ENCODE assay signal across 23 cellular contexts in genomic region chr9:136378171-136379002, GRCh38. TPM values are rescaled to one million over a fixed set of nuclear protein-coding genes. Genes with fewer than 3 reads are reported as not detected.
DNase-seq lines count a peak whose midpoint lies in the region; ATAC-seq, FAIRE-seq and TF ChIP-seq lines count a peak whose summit lies in the region.
"Had no signal": no experiment of that assay in that cellular context is flagged by ENCODE, and none has a peak within 500 bp of the region (broad histone marks: within the 10 kb centered on the region; RNA-seq: fewer than 3 reads in every experiment).

No MANE protein-coding gene starts in this region.

- peaks cover 18 to 44% of the 10 kb centered on the region in 2 donors for H3K36me3 Mint-ChIP-seq in CD14-positive monocyte

- H3K27ac Mint-ChIP-seq in CD14-positive monocyte = no peak overlapping the region
- H3K27ac Mint-ChIP-seq: CD4-positive, alpha-beta memory T cell; T-helper 1 cell treated with Interleukin-12 subunit alpha and Interleukin-12 subunit beta and Interleukin-4 antibody, amounts not matched to agents 30 μg/mL and 1 μg/mL, for 36 hours had no signal

- peaks cover 40% of the 10 kb centered on the region for H3K4me1 ChIP-seq in BLaER1
- no peaks in the 10 kb centered on the region for H3K4me1 ChIP-seq in H1 (replicated peaks in 1 of 4; ENCODE audit: control insufficient read depth in 3 of 4, insufficient read depth in 4 of 4, low read length in 3 of 4)
- peaks cover 0 to 15% (median 0%) of the 10 kb centered on the region in 4 donors for H3K4me1 ChIP-seq in right lobe of liver

- no peak overlapping the region for H3K4me3 ChIP-seq in BLaER1
- no peak overlapping the region for H3K4me3 ChIP-seq in H1 (ENCODE audit: extremely low read depth in 1 of 4, insufficient read depth in 2 of 4, low read depth in 3 of 4, low read length in 4 of 4)
- H3K4me3 ChIP-seq in right lobe of liver = no peak overlapping the region

- H3K9ac ChIP-seq in BLaER1 = no peak overlapping the region
- H3K9ac ChIP-seq in H1 (replicated peaks in 1 of 4; ENCODE audit: extremely low read depth in 1 of 4, low read depth in 3 of 4, low read length in 3 of 4) = no peak overlapping the region
- H3K9ac ChIP-seq: KMS-11 had no signal

- H2BK20ac ChIP-seq in H1 (ENCODE audit: low read length) = no peak overlapping the region

- no peak overlapping the region for H2BK15ac ChIP-seq in H1 (ENCODE audit: low read length)

- no peak for TF ChIP-seq RAD21 in H1 (IDR thresholded peaks at IDR 0.05 in 1 of 2, conservative IDR thresholded peaks at IDR 0.05 in 1 of 2; ENCODE audit: low read depth in 2 of 2, low read length in 2 of 2)

- intact Hi-C loops in right lobe of liver (cut with DNase I) = no loop called here
- intact Hi-C loops in CD14-positive monocyte (cut with micrococcal nuclease) = no loop called here

- H3K4me3 Mint-ChIP-seq in CD14-positive monocyte = no peak overlapping the region
- H3K4me3 Mint-ChIP-seq: CD4-positive, alpha-beta memory T cell; T-helper 1 cell treated with Interleukin-12 subunit alpha and Interleukin-12 subunit beta and Interleukin-4 antibody, amounts not matched to agents 30 μg/mL and 1 μg/mL, for 36 hours had no signal

- H3K27me3 ChIP-seq in BLaER1 = no peaks in the 10 kb centered on the region
- no peaks in the 10 kb centered on the region for H3K27me3 ChIP-seq in H1 (replicated peaks in 1 of 4; ENCODE audit: control insufficient read depth in 3 of 4, extremely low read depth in 1 of 4, insufficient read depth in 3 of 4, low read length in 3 of 4)
- no peaks in the 10 kb centered on the region for H3K27me3 ChIP-seq in right lobe of liver
- H3K27me3 ChIP-seq: BE2C had no signal

- H3K4ac ChIP-seq in H1 (replicated peaks; ENCODE audit: insufficient read length, low read depth, low read length) = no peak overlapping the region

- H3K18ac ChIP-seq in H1 (ENCODE audit: extremely low read depth, low read length) = no peak overlapping the region

- H3K36me3 ChIP-seq in BLaER1 (peaks cover 74% of the 10 kb centered on the region), H1 (ENCODE audit: control insufficient read depth in 2 of 4, insufficient read depth in 4 of 4, low read length in 3 of 4) (peaks cover 6 to 48% (median 22%) of the 10 kb centered on the region in 4 experiments; a peak in 7 of 8 replicates), right lobe of liver (peaks cover 0 to 28% (median 8%) of the 10 kb centered on the region in 4 donors)

- H2BK120ac ChIP-seq in H1 (replicated peaks; ENCODE audit: low read depth, low read length) = no peak overlapping the region

- in situ Hi-C loops in G401 (cut with HindIII; ENCODE audit: low sequenced_read_pairs) = no loop called here

- H2BK12ac ChIP-seq in H1 (ENCODE audit: low read depth, low read length) = no peak overlapping the region

- 88% methylated on average over 20 of the region's 28 CpGs; no CpG with 5 or more reads in 1 of the 2 experiments for WGBS in H1 (ENCODE audit: extremely low coverage in 1 of 2, insufficient coverage in 1 of 2, insufficient read length in 1 of 2, insufficient replicate concordance in 2 of 2, low coverage in 1 of 2, low lambda C conversion rate in 2 of 2, missing lambda C conversion rate in 1 of 2), 2 experiments
- 38% methylated on average over 8 of the region's 28 CpGs for WGBS in right lobe of liver (ENCODE audit: insufficient coverage, low coverage, low lambda C conversion rate, missing lambda C conversion rate)

- no peak overlapping the region for H3K56ac ChIP-seq in H1 (replicated peaks; ENCODE audit: insufficient read length, low read depth, low read length)

- no peak overlapping the region for H3K23ac ChIP-seq in H1 (ENCODE audit: insufficient read length)

- H3K79me1 ChIP-seq in H1 (ENCODE audit: low read depth, low read length) = no peaks in the 10 kb centered on the region; the same call in 1 of the 2 replicates

- H3K9me3 Mint-ChIP-seq in CD14-positive monocyte = no peaks in the 10 kb centered on the region
- H3K9me3 Mint-ChIP-seq: CD4-positive, alpha-beta memory T cell; T-helper 1 cell treated with Interleukin-12 subunit alpha and Interleukin-12 subunit beta and Interleukin-4 antibody, amounts not matched to agents 30 μg/mL and 1 μg/mL, for 36 hours had no signal

- no peak overlapping the region for H4K5ac ChIP-seq in H1 (ENCODE audit: insufficient read length, low read depth, low read length)

- peaks cover 33% of the 10 kb centered on the region for H4K20me1 ChIP-seq in BLaER1
- peaks cover 5 to 15% of the 10 kb centered on the region in 2 experiments for H4K20me1 ChIP-seq in H1 (replicated peaks in 1 of 2; ENCODE audit: control insufficient read depth in 1 of 2, insufficient read depth in 2 of 2, low read length in 2 of 2)

- peak in 3 of 4 donors; percentile 8 to 67 (median 50) for ATAC-seq in right lobe of liver

- POLR2A ChIA-PET in H1 (lab: Charles Lee; ENCODE audit: partially characterized antibody) = interaction anchor here (1.1 to 6.1 kb wide), 9 partner anchors 8 to 80 kb away, joined by 3 to 38 read pairs (median 6); partner anchors contain the start of genes DNLZ and SNAPC4

- no peak overlapping the region for H4K91ac ChIP-seq in H1 (replicated peaks; ENCODE audit: insufficient read length, low read length)

- H3K14ac ChIP-seq in H1 (ENCODE audit: insufficient read length) = no peak overlapping the region

- H3K23me2 ChIP-seq in H1 (ENCODE audit: low read depth, low read length) = no peaks in the 10 kb centered on the region

- DNase-seq in G401 (ENCODE audit: low spot score) (peak; percentile 58), H1 (ENCODE audit: low read depth in 1 of 2, low spot score in 2 of 2) (no peak), right lobe of liver (peak in 1 of 3 donors; percentile 68), NCI-H2196 treated with DMSO at 0.1 percent for 48 hours (lab: John Stamatoyannopoulos, UW; ENCODE audit: unreplicated experiment) (no peak), dedifferentiated amniotic fluid mesenchymal stem cell (ENCODE audit: extremely low spot score) (no peak), CD14-positive monocyte (ENCODE audit: low spot score) (no peak)
- DNase-seq: BE2C; Caco-2; CD4-positive, alpha-beta memory T cell; DMS 273 treated with DMSO at 0.1 percent for 48 hours; GOT3; NCI-H1105; NCI-H146; NCI-H2081; NCI-H2171; NCI-H524 treated with DMSO at 0.1 percent for 48 hours; OCI-M1; SHP77 had no signal

- FAIRE-seq in H1 (lab: Jason Lieb, UNC) = no peak
- FAIRE-seq: G401.6, GM12892 had no signal

- H3K79me2 ChIP-seq in H1 (ENCODE audit: control insufficient read depth in 1 of 2, insufficient read depth in 2 of 2, low read length in 2 of 2) = no peaks in the 10 kb centered on the region

- H3K9me3 ChIP-seq in BLaER1 = no peaks in the 10 kb centered on the region
- H3K9me3 ChIP-seq in H1 (ENCODE audit: insufficient read depth in 2 of 2, low read depth in 1 of 2, low read length in 1 of 2) = no peaks in the 10 kb centered on the region
- no peaks in the 10 kb centered on the region for H3K9me3 ChIP-seq in right lobe of liver
- H3K9me3 ChIP-seq: BE2C, Caco-2 had no signal

- CTCF ChIA-PET in H1 (lab: Charles Lee; ENCODE audit: partially characterized antibody) = interaction anchor here (0.5 to 1.7 kb wide), 8 partner anchors 12 to 110 kb away, joined by 3 to 6 read pairs (median 4); partner anchors contain the start of gene DNLZ

- peaks cover 16% of the 10 kb centered on the region for H3K4me1 Mint-ChIP-seq in CD14-positive monocyte
- H3K4me1 Mint-ChIP-seq: CD4-positive, alpha-beta memory T cell had no signal

- no peaks in the 10 kb centered on the region for H3K27me3 Mint-ChIP-seq in CD14-positive monocyte (ENCODE audit: low read depth in 3 of 3)
- H3K27me3 Mint-ChIP-seq: CD4-positive, alpha-beta memory T cell had no signal

- no peak for TF ChIP-seq EP300 in H1 (IDR thresholded peaks at IDR 0.05; ENCODE audit: borderline replicate concordance in 1 of 2, low read depth in 2 of 2, low read length in 2 of 2)

- no peak for TF ChIP-seq POLR2A in H1 (IDR thresholded peaks at IDR 0.05; ENCODE audit: control extremely low read depth in 1 of 2, low read depth in 2 of 2, low read length in 2 of 2)
- no peak for TF ChIP-seq POLR2A in right lobe of liver (IDR thresholded peaks at IDR 0.05)

- H3K4me2 ChIP-seq in BLaER1 (no peak overlapping the region), H1 (ENCODE audit: insufficient read depth in 1 of 2, low read depth in 2 of 2, low read length in 2 of 2) (no peak overlapping the region)
- H3K4me2 ChIP-seq: KMS-11 had no signal

- peak overlapping the region; percentile 79; the same call in 1 of the 2 replicates for H4K8ac ChIP-seq in H1 (ENCODE audit: extremely low read depth, insufficient read depth, low read length)

- no peak overlapping the region for H2AK5ac ChIP-seq in H1 (ENCODE audit: low read depth, low read length)

- H3K27ac ChIP-seq in BLaER1 (peak overlapping the region; percentile 70; the same call in 1 of the 2 replicates), H1 (ENCODE audit: low read depth, low read length) (no peak overlapping the region), right lobe of liver (no peak overlapping the region)
- H3K27ac ChIP-seq: KMS-11 had no signal

- no peak overlapping the region for H2AFZ ChIP-seq in H1 (ENCODE audit: low read length)

- no peak overlapping the region for H2BK5ac ChIP-seq in H1 (ENCODE audit: low read depth, low read length)

- TF ChIP-seq CTCF in H1 (IDR thresholded peaks at IDR 0.05; ENCODE audit: control extremely low read depth in 1 of 3, insufficient read depth in 1 of 3, low read depth in 1 of 3, low read length in 3 of 3) (no peak), right lobe of liver (IDR thresholded peaks at IDR 0.05) (no peak), CD14-positive monocyte (IDR thresholded peaks at IDR 0.05) (no peak)

RNA-seq across cellular contexts. Expression of gene CARD9, which starts 4.9 kb away (rescaled TPM):
- total RNA-seq in G401 (2014; rRNA removed; shearing (Covaris generic)) = 0.25 and 0.98 TPM in 2 replicates
- 0.88 and 1.1 TPM in 2 replicates for total RNA-seq in H1 (2021; fragmentation: NEBNext Ultra II Directional; extraction: Animal tissue kit (Norgen Biotek cat#: 25700))
- 0.13 and 0.15 TPM in 2 replicates for polyA plus RNA-seq in H1 (2011; rRNA removed)
- polyA plus RNA-seq in H1 (2011; cell fraction: cytosol; rRNA removed) = 0.26 TPM
- 1.7 TPM for polyA plus RNA-seq in H1 (2011; cell fraction: nucleus; rRNA removed)
- polyA plus RNA-seq in H1 (2012, experiment 1 of 2) = 0.57 to 0.92 TPM (median 0.67 TPM) in 4 replicates
- polyA plus RNA-seq in H1 (2012, experiment 2 of 2) = 0.22 TPM
- polyA plus RNA-seq in H1 (2013, experiment 1 of 2) = 0.10 TPM
- polyA plus RNA-seq in H1 (2013, experiment 2 of 2) = 0.17 TPM
- polyA minus RNA-seq in H1 (2011; rRNA and poly(A)+ RNA removed) = 0.07 TPM in 1 of 2 replicates, not detected in the other
- not detected for polyA minus RNA-seq in H1 (2011; cell fraction: cytosol; rRNA and poly(A)+ RNA removed)
- 0.90 TPM for polyA minus RNA-seq in H1 (2011; cell fraction: nucleus; rRNA and poly(A)+ RNA removed)
- 1 to 10 TPM in 3 of 6 experiments, under 1 TPM in 3; 0.48 to 1.6 (median 1.1) TPM for total RNA-seq in right lobe of liver
- polyA plus RNA-seq in CD14-positive monocyte = 10 to 100 TPM; 34.3 to 41.4 TPM

RNA-seq across cellular contexts. Expression of gene DNLZ, which starts 14.8 kb away (rescaled TPM):
- 34.2 and 70.6 TPM in 2 replicates for total RNA-seq in G401 (2014; rRNA removed; shearing (Covaris generic))
- total RNA-seq in H1 (2021; fragmentation: NEBNext Ultra II Directional; extraction: Animal tissue kit (Norgen Biotek cat#: 25700)) = 17.9 and 19.0 TPM in 2 replicates
- 11.6 and 13.6 TPM in 2 replicates for polyA plus RNA-seq in H1 (2011; rRNA removed)
- 19.7 TPM for polyA plus RNA-seq in H1 (2011; cell fraction: cytosol; rRNA removed)
- polyA plus RNA-seq in H1 (2011; cell fraction: nucleus; rRNA removed) = 13.9 TPM
- polyA plus RNA-seq in H1 (2012, experiment 1 of 2) = 6.2 to 15.0 TPM (median 13.2 TPM) in 4 replicates
- polyA plus RNA-seq in H1 (2012, experiment 2 of 2) = 11.1 TPM
- 14.6 TPM for polyA plus RNA-seq in H1 (2013, experiment 1 of 2)
- 15.8 TPM for polyA plus RNA-seq in H1 (2013, experiment 2 of 2)
- polyA minus RNA-seq in H1 (2011; rRNA and poly(A)+ RNA removed) = 0.61 and 1.1 TPM in 2 replicates
- polyA minus RNA-seq in H1 (2011; cell fraction: cytosol; rRNA and poly(A)+ RNA removed) = 3.7 TPM
- polyA minus RNA-seq in H1 (2011; cell fraction: nucleus; rRNA and poly(A)+ RNA removed) = 10.4 TPM
- 10 to 100 TPM in 3 of 6 experiments, 1 to 10 TPM in 3; 5.0 to 26.0 (median 10.4) TPM for total RNA-seq in right lobe of liver
- polyA plus RNA-seq in CD14-positive monocyte = 10 to 100 TPM; 10.5 to 20.5 TPM

RNA-seq across cellular contexts. Expression of gene SNAPC4, which starts 21.6 kb away (rescaled TPM):
- total RNA-seq in G401 (2014; rRNA removed; shearing (Covaris generic)) = 12.4 and 17.2 TPM in 2 replicates
- 15.1 and 18.1 TPM in 2 replicates for total RNA-seq in H1 (2021; fragmentation: NEBNext Ultra II Directional; extraction: Animal tissue kit (Norgen Biotek cat#: 25700))
- polyA plus RNA-seq in H1 (2011; rRNA removed) (6.9 and 10.0 TPM in 2 replicates), CD14-positive monocyte (1 to 10 TPM in 1 of 2 donors, under 1 TPM in 1; 0.59 to 1.2 TPM)
- polyA plus RNA-seq in H1 (2011; cell fraction: cytosol; rRNA removed) = 8.1 TPM
- polyA plus RNA-seq in H1 (2011; cell fraction: nucleus; rRNA removed) = 36.1 TPM
- 9.7 to 16.5 TPM (median 15.3 TPM) in 4 replicates for polyA plus RNA-seq in H1 (2012, experiment 1 of 2)
- polyA plus RNA-seq in H1 (2012, experiment 2 of 2) = 9.6 TPM
- 10.1 TPM for polyA plus RNA-seq in H1 (2013, experiment 1 of 2)
- 9.2 TPM for polyA plus RNA-seq in H1 (2013, experiment 2 of 2)
- polyA minus RNA-seq in H1 (2011; rRNA and poly(A)+ RNA removed) = 4.4 and 4.5 TPM in 2 replicates
- 4.9 TPM for polyA minus RNA-seq in H1 (2011; cell fraction: cytosol; rRNA and poly(A)+ RNA removed)
- polyA minus RNA-seq in H1 (2011; cell fraction: nucleus; rRNA and poly(A)+ RNA removed) = 8.9 TPM
- 1 to 10 TPM; 3.8 to 6.5 (median 5.4) TPM for total RNA-seq in right lobe of liver

RNA-seq across cellular contexts. Expression of gene ENTR1, which starts 32.0 kb away (rescaled TPM):
- total RNA-seq in G401 (2014; rRNA removed; shearing (Covaris generic)) = 85.0 and 97.9 TPM in 2 replicates
- 102 and 110 TPM in 2 replicates for total RNA-seq in H1 (2021; fragmentation: NEBNext Ultra II Directional; extraction: Animal tissue kit (Norgen Biotek cat#: 25700))
- 65.2 and 80.3 TPM in 2 replicates for polyA plus RNA-seq in H1 (2011; rRNA removed)
- polyA plus RNA-seq in H1 (2011; cell fraction: cytosol; rRNA removed) = 77.5 TPM
- 237 TPM for polyA plus RNA-seq in H1 (2011; cell fraction: nucleus; rRNA removed)
- 82.6 to 103 TPM (median 92.1 TPM) in 4 replicates for polyA plus RNA-seq in H1 (2012, experiment 1 of 2)
- polyA plus RNA-seq in H1 (2012, experiment 2 of 2) = 74.3 TPM
- 89.2 TPM for polyA plus RNA-seq in H1 (2013, experiment 1 of 2)
- 84.8 TPM for polyA plus RNA-seq in H1 (2013, experiment 2 of 2)
- 30.7 and 44.1 TPM in 2 replicates for polyA minus RNA-seq in H1 (2011; rRNA and poly(A)+ RNA removed)
- 46.9 TPM for polyA minus RNA-seq in H1 (2011; cell fraction: cytosol; rRNA and poly(A)+ RNA removed)
- polyA minus RNA-seq in H1 (2011; cell fraction: nucleus; rRNA and poly(A)+ RNA removed) = 59.4 TPM
- 10 to 100 TPM; 27.9 to 53.5 (median 35.4) TPM for total RNA-seq in right lobe of liver
- polyA plus RNA-seq in CD14-positive monocyte = 1 to 10 TPM; 3.3 to 9.6 TPM

RNA-seq across cellular contexts. Expression of gene PMPCA, which starts 32.1 kb away (rescaled TPM):
- 129 and 146 TPM in 2 replicates for total RNA-seq in G401 (2014; rRNA removed; shearing (Covaris generic))
- total RNA-seq in H1 (2021; fragmentation: NEBNext Ultra II Directional; extraction: Animal tissue kit (Norgen Biotek cat#: 25700)) = 88.2 and 89.2 TPM in 2 replicates
- polyA plus RNA-seq in H1 (2011; rRNA removed) = 60.0 and 78.1 TPM in 2 replicates
- polyA plus RNA-seq in H1 (2011; cell fraction: cytosol; rRNA removed) = 75.6 TPM
- 166 TPM for polyA plus RNA-seq in H1 (2011; cell fraction: nucleus; rRNA removed)
- polyA plus RNA-seq in H1 (2012, experiment 1 of 2) = 66.9 to 110 TPM (median 91.3 TPM) in 4 replicates
- polyA plus RNA-seq in H1 (2012, experiment 2 of 2) = 120 TPM
- polyA plus RNA-seq in H1 (2013, experiment 1 of 2) = 61.4 TPM
- 54.4 TPM for polyA plus RNA-seq in H1 (2013, experiment 2 of 2)
- polyA minus RNA-seq in H1 (2011; rRNA and poly(A)+ RNA removed) = 41.6 and 48.9 TPM in 2 replicates
- 27.4 TPM for polyA minus RNA-seq in H1 (2011; cell fraction: cytosol; rRNA and poly(A)+ RNA removed)
- polyA minus RNA-seq in H1 (2011; cell fraction: nucleus; rRNA and poly(A)+ RNA removed) = 40.3 TPM
- 10 to 100 TPM; 49.6 to 64.9 (median 52.8) TPM for total RNA-seq in right lobe of liver
- 10 to 100 TPM; 23.1 to 24.9 TPM for polyA plus RNA-seq in CD14-positive monocyte
